In the genomic region with DNA sequence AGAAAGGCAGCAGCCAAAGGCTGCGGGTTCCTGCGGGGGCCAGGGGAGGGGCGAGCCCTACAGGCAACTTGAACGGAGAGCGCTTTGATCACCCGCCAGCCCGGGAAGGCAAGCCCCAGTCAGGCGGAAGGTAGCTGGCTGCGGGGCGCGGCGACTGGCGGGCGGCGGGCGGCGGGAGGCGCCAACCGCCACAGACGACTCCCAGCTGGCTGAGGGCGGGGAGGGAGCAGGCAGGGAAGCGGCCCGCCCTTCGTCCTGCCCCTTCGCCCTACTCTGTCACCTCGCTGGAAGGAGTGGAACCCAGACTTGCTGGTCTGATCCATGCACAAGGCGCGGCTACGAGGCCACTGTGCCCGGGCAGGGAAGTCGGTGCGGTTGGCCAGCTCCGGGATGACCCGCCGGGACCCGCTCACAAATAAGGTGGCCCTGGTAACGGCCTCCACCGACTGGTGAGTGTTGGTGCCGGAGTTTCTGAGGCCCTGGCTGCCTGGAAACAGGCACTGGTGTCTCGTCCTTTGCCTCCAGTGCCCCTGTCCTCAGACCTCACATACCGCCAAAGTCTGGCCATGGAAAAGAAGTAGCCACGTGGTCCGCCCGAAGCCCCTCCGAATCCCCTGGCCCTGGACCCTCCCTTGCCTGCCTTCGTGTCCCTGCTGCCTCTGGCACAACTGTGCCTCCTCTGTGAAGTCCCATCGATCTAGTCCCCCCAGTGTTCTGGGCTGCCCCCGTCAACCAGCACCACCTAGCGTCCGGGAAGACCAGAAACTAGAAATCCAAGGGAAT, we compare ENCODE assay signal across 8 cellular contexts. TPM values are rescaled to one million over a fixed set of nuclear protein-coding genes. Genes with fewer than 3 reads are reported as not detected.
DNase-seq lines count a peak whose midpoint lies in the region; ATAC-seq and TF ChIP-seq lines count a peak whose summit lies in the region.
"Not testable (repeated sequence)": the region's sequence is repeated elsewhere in the genome, so short reads cannot be mapped to it uniquely, and the experiment has no call there.

No MANE protein-coding gene starts in this region.

- DNase-seq in AG09309 (ENCODE audit: low read depth): not testable (repeated sequence)
- peak; percentile 78 to 92 for DNase-seq in NCI-H446 (lab: John Stamatoyannopoulos, UW)
- peak; percentile 63 for DNase-seq in cerebellar cortex (ENCODE audit: low spot score)
- peak; percentile 68 for DNase-seq in inferior parietal cortex (ENCODE audit: extremely low spot score)

- H3K9me3 ChIP-seq in skeletal muscle satellite cell (replicated peaks; ENCODE audit: low read length): not testable (repeated sequence)

- not testable (repeated sequence) for H3K27me3 ChIP-seq in skeletal muscle satellite cell (ENCODE audit: control insufficient read depth, insufficient read depth, low read length)

- not testable (repeated sequence) for H3K4me1 ChIP-seq in skeletal muscle satellite cell (ENCODE audit: control insufficient read depth, insufficient read depth, low read length)

- peak; percentile 88 for TF ChIP-seq CTCF in AG09309 (IDR thresholded peaks at IDR 0.05; ENCODE audit: control insufficient read depth, insufficient read depth, low read depth, low read length, missing control alignments)

- H3K4me2 ChIP-seq in skeletal muscle satellite cell (ENCODE audit: low read length): peak overlapping the region; percentile 94

- H3K36me3 ChIP-seq in skeletal muscle satellite cell (ENCODE audit: insufficient read depth, low read length): not testable (repeated sequence)

- peak overlapping the region; percentile 81 for H3K9ac ChIP-seq in skeletal muscle satellite cell (ENCODE audit: low read depth, low read length)

- ATAC-seq in GM19025 (IDR thresholded peaks at IDR 0.05; ENCODE audit: low read depth, unreplicated experiment) (peak; percentile 77), HG03432 (IDR thresholded peaks at IDR 0.05; ENCODE audit: unreplicated experiment) (peak; percentile 83)
- peak; percentile 79 to 81 for ATAC-seq in activated CD4-positive, CD25-positive, alpha-beta regulatory T cell treated with anti-CD3 and anti-CD28 coated beads, Interleukin-2, amount 50 U/mL, for 24 hours

- H3K4me3 ChIP-seq in AG09309 (ENCODE audit: control insufficient read depth, low read depth, low read length) (peak overlapping the region; percentile 66), skeletal muscle satellite cell (ENCODE audit: low read length) (peak overlapping the region; percentile 82)

RNA-seq across cellular contexts. Expression of a gene that starts 15.4 kb away (rescaled TPM):
- under 0.01 TPM in 1 of 2 replicates, not detected in the other for total RNA-seq in skeletal muscle satellite cell (2012; rRNA removed)

RNA-seq across cellular contexts. Expression of a gene that starts 35.0 kb away (rescaled TPM):
- total RNA-seq in skeletal muscle satellite cell (2012; rRNA removed): not detected in 2 replicates

RNA-seq across cellular contexts. Expression of a gene that starts 47.6 kb away (rescaled TPM):
- total RNA-seq in skeletal muscle satellite cell (2012; rRNA removed): 8.7 and 12.9 TPM in 2 replicates

RNA-seq across cellular contexts. Expression of a gene that starts 57.7 kb away (rescaled TPM):
- 11.6 and 18.8 TPM in 2 replicates for total RNA-seq in skeletal muscle satellite cell (2012; rRNA removed)
